ENCODE assay signal across 1 cellular context in the genomic region with DNA sequence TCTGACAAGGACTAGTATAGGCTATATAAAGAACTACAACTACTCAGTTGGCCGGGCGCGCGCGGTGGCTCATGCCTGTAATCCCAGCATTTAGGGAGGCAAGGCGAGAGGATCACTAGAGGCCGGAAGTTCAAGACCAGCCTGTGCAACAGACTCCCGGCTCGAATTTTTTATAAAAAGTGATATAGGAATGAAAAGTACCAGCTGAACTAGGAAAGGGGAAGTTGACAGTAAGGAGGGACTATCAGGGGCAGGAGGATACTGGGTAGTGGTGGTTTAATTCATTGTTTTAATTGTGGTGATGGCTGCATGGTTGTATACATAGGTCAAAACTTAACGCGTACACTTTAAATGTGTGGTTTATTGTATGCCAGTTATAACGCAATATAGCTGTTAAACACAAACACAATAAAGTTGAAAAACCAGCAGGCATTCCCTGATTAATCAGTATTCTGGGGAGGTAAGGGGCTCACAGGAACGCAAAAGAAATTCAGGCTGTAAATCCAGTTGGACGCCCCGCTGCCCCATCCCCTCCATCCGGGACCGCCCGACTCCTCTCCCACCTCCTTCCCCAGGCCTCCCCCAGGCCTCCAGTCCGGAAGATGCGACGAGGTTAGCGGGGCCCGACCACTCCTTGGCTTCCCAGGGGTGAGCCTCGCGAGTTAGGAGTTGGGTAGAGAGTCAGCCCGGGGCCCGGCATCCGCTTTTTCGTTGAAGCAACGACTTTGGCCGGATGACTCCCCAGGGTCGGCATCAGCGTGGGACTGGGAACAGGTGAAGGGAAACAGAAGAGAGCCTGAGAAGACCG.
A peak's percentile ranks its signal among the peaks of the same experiment; 100 is the strongest.
TF ChIP-seq lines count a peak whose summit lies in the region.

No MANE protein-coding gene starts in this region.

TF ChIP-seq in HEK293, 187 proteins besides CTCF, POLR2A, EP300 and RAD21 (continued from another document):
- TF ChIP-seq, protein P1, sequence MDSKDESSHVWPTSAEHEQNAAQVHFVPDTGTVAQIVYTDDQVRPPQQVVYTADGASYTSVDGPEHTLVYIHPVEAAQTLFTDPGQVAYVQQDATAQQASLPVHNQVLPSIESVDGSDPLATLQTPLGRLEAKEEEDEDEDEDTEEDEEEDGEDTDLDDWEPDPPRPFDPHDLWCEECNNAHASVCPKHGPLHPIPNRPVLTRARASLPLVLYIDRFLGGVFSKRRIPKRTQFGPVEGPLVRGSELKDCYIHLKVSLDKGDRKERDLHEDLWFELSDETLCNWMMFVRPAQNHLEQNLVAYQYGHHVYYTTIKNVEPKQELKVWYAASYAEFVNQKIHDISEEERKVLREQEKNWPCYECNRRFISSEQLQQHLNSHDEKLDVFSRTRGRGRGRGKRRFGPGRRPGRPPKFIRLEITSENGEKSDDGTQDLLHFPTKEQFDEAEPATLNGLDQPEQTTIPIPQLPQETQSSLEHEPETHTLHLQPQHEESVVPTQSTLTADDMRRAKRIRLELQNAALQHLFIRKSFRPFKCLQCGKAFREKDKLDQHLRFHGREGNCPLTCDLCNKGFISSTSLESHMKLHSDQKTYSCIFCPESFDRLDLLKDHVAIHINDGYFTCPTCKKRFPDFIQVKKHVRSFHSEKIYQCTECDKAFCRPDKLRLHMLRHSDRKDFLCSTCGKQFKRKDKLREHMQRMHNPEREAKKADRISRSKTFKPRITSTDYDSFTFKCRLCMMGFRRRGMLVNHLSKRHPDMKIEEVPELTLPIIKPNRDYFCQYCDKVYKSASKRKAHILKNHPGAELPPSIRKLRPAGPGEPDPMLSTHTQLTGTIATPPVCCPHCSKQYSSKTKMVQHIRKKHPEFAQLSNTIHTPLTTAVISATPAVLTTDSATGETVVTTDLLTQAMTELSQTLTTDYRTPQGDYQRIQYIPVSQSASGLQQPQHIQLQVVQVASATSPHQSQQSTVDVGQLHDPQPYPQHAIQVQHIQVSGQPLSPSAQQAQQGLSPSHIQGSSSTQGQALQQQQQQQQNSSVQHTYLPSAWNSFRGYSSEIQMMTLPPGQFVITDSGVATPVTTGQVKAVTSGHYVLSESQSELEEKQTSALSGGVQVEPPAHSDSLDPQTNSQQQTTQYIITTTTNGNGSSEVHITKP (tag by site-specific recombination; IDR thresholded peaks at IDR 0.05) = peak; percentile 99
- no peak for TF ChIP-seq ZNF239 (tag by site-specific recombination; IDR thresholded peaks at IDR 0.05)
- no peak for TF ChIP-seq ZNF76 (tag by site-specific recombination; IDR thresholded peaks at IDR 0.05; ENCODE audit: borderline replicate concordance, low read depth)
- peak; percentile 10; the same call in 1 of the 2 replicates for TF ChIP-seq ZFHX2 (tag by site-specific recombination; conservative IDR thresholded peaks at IDR 0.05)
- TF ChIP-seq ZIC2 (tag by site-specific recombination; IDR thresholded peaks at IDR 0.05) = peak; percentile 50
- no peak for TF ChIP-seq YY1 (tag by site-specific recombination; IDR thresholded peaks at IDR 0.05)
- no peak for TF ChIP-seq SP3 (tag by site-specific recombination; IDR thresholded peaks at IDR 0.05)
- peak; percentile 31 for TF ChIP-seq ZBTB8A (tag by site-specific recombination; IDR thresholded peaks at IDR 0.05)
